8 cellular contexts compared by ENCODE assay signal in genomic region chrX:119690921-119691716, GRCh38. TPM values are rescaled to one million over a fixed set of nuclear protein-coding genes. Genes with fewer than 3 reads are reported as not detected.
DNase-seq lines count a peak whose midpoint lies in the region; ATAC-seq and TF ChIP-seq lines count a peak whose summit lies in the region.

No MANE protein-coding gene starts in this region.

- ATAC-seq in activated naive CD8-positive, alpha-beta T cell treated with anti-CD3 and anti-CD28 coated beads, Interleukin-2, amount 10 ng/mL, durations not matched to agents 7 days and 5 days (ENCODE audit: low read depth) = no peak
- no peak for ATAC-seq in naive thymus-derived CD8-positive, alpha-beta T cell

- peaks cover 13% of the 10 kb centered on the region for H3K4me1 ChIP-seq in PC-9 (replicated peaks; ENCODE audit: insufficient read depth)

- peak overlapping the region; percentile 98 for H3K4me3 Mint-ChIP-seq in activated naive CD8-positive, alpha-beta T cell treated with anti-CD3 and anti-CD28 coated beads, Interleukin-2, amount 10 ng/mL, durations not matched to agents 7 days and 5 days
- H3K4me3 Mint-ChIP-seq in naive thymus-derived CD8-positive, alpha-beta T cell = peak overlapping the region; percentile 93 to 100 (median 98)

- no peak for TF ChIP-seq CTCF in PC-9 (conservative IDR thresholded peaks at IDR 0.05)

- no peaks in the 10 kb centered on the region for H3K9me3 ChIP-seq in PC-9 (ENCODE audit: insufficient read depth, low read depth)

- CTCF ChIA-PET in PC-9 (lab: Charles Lee) = interaction anchor here (0.5 to 0.6 kb wide), 3 partner anchors 26 to 91 kb away, joined by 3 to 10 read pairs (median 7); no protein-coding TSS in a partner anchor

- H3K9me3 Mint-ChIP-seq in activated naive CD8-positive, alpha-beta T cell treated with anti-CD3 and anti-CD28 coated beads, Interleukin-2, amount 10 ng/mL, durations not matched to agents 7 days and 5 days = no peaks in the 10 kb centered on the region
- no peaks in the 10 kb centered on the region for H3K9me3 Mint-ChIP-seq in naive thymus-derived CD8-positive, alpha-beta T cell

- no TSS peak for BruUV-seq in PC-9 (replicated peaks; lab: Mats Ljungman, UMichigan)

- no peaks in the 10 kb centered on the region for H3K27me3 ChIP-seq in PC-9 (ENCODE audit: insufficient read depth, low read depth)

- H3K4me1 Mint-ChIP-seq in activated naive CD8-positive, alpha-beta T cell treated with anti-CD3 and anti-CD28 coated beads, Interleukin-2, amount 10 ng/mL, durations not matched to agents 7 days and 5 days = peaks cover 35% of the 10 kb centered on the region
- H3K4me1 Mint-ChIP-seq in naive thymus-derived CD8-positive, alpha-beta T cell = peaks cover 6 to 44% (median 34%) of the 10 kb centered on the region in 4 donors

- H4K20me1 ChIP-seq in PC-9 (ENCODE audit: insufficient read depth) = no peaks in the 10 kb centered on the region

- POLR2A ChIA-PET in PC-9 (lab: Charles Lee; ENCODE audit: unreplicated experiment) = interaction anchor here (0.6 kb wide), 1 partner anchor 59 kb away, joined by 5 read pairs; no protein-coding TSS in a partner anchor
- POLR2A ChIA-PET in activated naive CD8-positive, alpha-beta T cell treated with anti-CD3 and anti-CD28 coated beads, Interleukin-2, amount 10 ng/mL, durations not matched to agents 7 days and 5 days (lab: Charles Lee) = interaction anchor here (0.5 to 6.3 kb wide), 14 partner anchors 8 to 261 kb away, joined by 3 to 191 read pairs (median 6); partner anchors contain the start of genes NKRF, SOWAHD, STEEP1 and UPF3B
- POLR2A ChIA-PET in naive thymus-derived CD8-positive, alpha-beta T cell (lab: Charles Lee) = interaction anchor here (0.9 to 6.9 kb wide), 9 partner anchors 14 to 222 kb away, joined by 3 to 309 read pairs (median 5); partner anchors contain the start of gene UBE2A

- no peaks in the 10 kb centered on the region for H3K9me2 ChIP-seq in PC-9 (ENCODE audit: insufficient read depth)

- H2AFZ ChIP-seq in PC-9 = no peak overlapping the region

- H3K4me2 ChIP-seq in PC-9 = peak overlapping the region; percentile 90

- in situ Hi-C loops in G401 (cut with HindIII; ENCODE audit: low sequenced_read_pairs) (no loop called here), ACHN (cut with HindIII; ENCODE audit: low pct_ligation_motif_present, low pct_unique_long_range_greater_than_20kb, low sequenced_read_pairs) (no loop called here)

- DNase-seq in G401 (ENCODE audit: low spot score) (peak; percentile 27), PC-9 (no peak), cortex of kidney (lab: John Stamatoyannopoulos, UW) (no peak), ACHN (no peak), kidney glomerular epithelial cell (lab: John Stamatoyannopoulos, UW) (no peak), ecto neural progenitor cell (ENCODE audit: low spot score) (no peak)
- no peak for DNase-seq in activated naive CD8-positive, alpha-beta T cell treated with anti-CD3 and anti-CD28 coated beads, Interleukin-2, amount 10 ng/mL, durations not matched to agents 7 days and 5 days
- peak in 8 of 10 donors; percentile 21 to 75 (median 58) for DNase-seq in naive thymus-derived CD8-positive, alpha-beta T cell

- H3K27ac ChIP-seq in PC-9 = no peak overlapping the region

- H3F3A ChIP-seq in PC-9 (ENCODE audit: insufficient read depth, low read depth) = no peaks in the 10 kb centered on the region

- H3K79me2 ChIP-seq in PC-9 (ENCODE audit: low read depth) = no peaks in the 10 kb centered on the region

- H3K27ac Mint-ChIP-seq in activated naive CD8-positive, alpha-beta T cell treated with anti-CD3 and anti-CD28 coated beads, Interleukin-2, amount 10 ng/mL, durations not matched to agents 7 days and 5 days = peak overlapping the region; percentile 98
- H3K27ac Mint-ChIP-seq in naive thymus-derived CD8-positive, alpha-beta T cell = peak overlapping the region; percentile 91 to 100 (median 98)

- peaks cover 8% of the 10 kb centered on the region for H3K36me3 Mint-ChIP-seq in activated naive CD8-positive, alpha-beta T cell treated with anti-CD3 and anti-CD28 coated beads, Interleukin-2, amount 10 ng/mL, durations not matched to agents 7 days and 5 days
- H3K36me3 Mint-ChIP-seq in naive thymus-derived CD8-positive, alpha-beta T cell = peaks cover 0 to 6% (median 3%) of the 10 kb centered on the region in 3 donors

- intact Hi-C loops in PC-9 (cut with micrococcal nuclease; ENCODE audit: unreplicated experiment) = loop anchor here (5.0 to 10.0 kb wide), 3 partner anchors 86 to 194 kb away; partner anchors contain the start of genes NKRF and UBE2A

- H3K4me3 ChIP-seq in PC-9 = peak overlapping the region; percentile 81; the same call in 1 of the 2 replicates

- no peaks in the 10 kb centered on the region for H3K27me3 Mint-ChIP-seq in activated naive CD8-positive, alpha-beta T cell treated with anti-CD3 and anti-CD28 coated beads, Interleukin-2, amount 10 ng/mL, durations not matched to agents 7 days and 5 days
- H3K27me3 Mint-ChIP-seq in naive thymus-derived CD8-positive, alpha-beta T cell = no peaks in the 10 kb centered on the region

- no peaks in the 10 kb centered on the region for H3K36me3 ChIP-seq in PC-9 (ENCODE audit: low read depth)

RNA-seq across cellular contexts. Expression of gene SEPTIN6, which starts 1.8 kb away (rescaled TPM):
- total RNA-seq in G401 (2014; rRNA removed; shearing (Covaris generic)) = 41.5 and 53.2 TPM in 2 replicates
- 32.8 and 43.7 TPM in 2 replicates for total RNA-seq in PC-9 (2021)
- 100 to 1,000 TPM; 257 to 274 TPM for total RNA-seq in activated naive CD8-positive, alpha-beta T cell treated with anti-CD3 and anti-CD28 coated beads, Interleukin-2, amount 10 ng/mL, durations not matched to agents 7 days and 5 days
- 100 to 1,000 TPM; 234 to 235 TPM for total RNA-seq in naive thymus-derived CD8-positive, alpha-beta T cell
- 100 to 1,000 TPM; 161 to 269 (median 226) TPM for polyA plus RNA-seq in naive thymus-derived CD8-positive, alpha-beta T cell

Comparison
In these comparisons a context has a peak if more than half of its experiments do, and no peak if none do; other contexts are left out.
1. DNase-seq: peak in G401 (single experiment) and naive thymus-derived CD8-positive, alpha-beta T cell (8 of 10); none in PC-9 (0 of 2), activated naive CD8-positive, alpha-beta T cell treated with anti-CD3 and anti-CD28 coated beads, Interleukin-2, amount 10 ng/mL, durations not matched to agents 7 days and 5 days (single experiment), cortex of kidney (single experiment), ACHN (single experiment), kidney glomerular epithelial cell (single experiment) and ecto neural progenitor cell (single experiment).